7 cellular contexts compared by ENCODE assay signal in genomic region chr13:72221276-72221962, GRCh38.
DNase-seq lines count a peak whose midpoint lies in the region; ATAC-seq lines count a peak whose summit lies in the region.

No MANE protein-coding gene starts in this region.

- DNase-seq in SW480 (ENCODE audit: low spot score) (peak; percentile 2), islet precursor cell (peak; percentile 96), NCI-H2029 (lab: John Stamatoyannopoulos, UW) (no peak), germinal center (ENCODE audit: low spot score) (no peak), DMS114 treated with DMSO at 0.1 percent for 48 hours (lab: John Stamatoyannopoulos, UW; ENCODE audit: unreplicated experiment) (no peak)

- peak; percentile 84 for ATAC-seq in GM18868 (IDR thresholded peaks at IDR 0.05; ENCODE audit: unreplicated experiment)
- ATAC-seq in HG03432 (IDR thresholded peaks at IDR 0.05; ENCODE audit: unreplicated experiment) = peak; percentile 81

Comparison
In these comparisons a context has a peak if more than half of its experiments do, and no peak if none do; other contexts are left out.
1. DNase-seq: peak in SW480 (single experiment) and islet precursor cell (single experiment); none in NCI-H2029 (single experiment), germinal center (single experiment) and DMS114 treated with DMSO at 0.1 percent for 48 hours (single experiment).